In the genomic region with DNA sequence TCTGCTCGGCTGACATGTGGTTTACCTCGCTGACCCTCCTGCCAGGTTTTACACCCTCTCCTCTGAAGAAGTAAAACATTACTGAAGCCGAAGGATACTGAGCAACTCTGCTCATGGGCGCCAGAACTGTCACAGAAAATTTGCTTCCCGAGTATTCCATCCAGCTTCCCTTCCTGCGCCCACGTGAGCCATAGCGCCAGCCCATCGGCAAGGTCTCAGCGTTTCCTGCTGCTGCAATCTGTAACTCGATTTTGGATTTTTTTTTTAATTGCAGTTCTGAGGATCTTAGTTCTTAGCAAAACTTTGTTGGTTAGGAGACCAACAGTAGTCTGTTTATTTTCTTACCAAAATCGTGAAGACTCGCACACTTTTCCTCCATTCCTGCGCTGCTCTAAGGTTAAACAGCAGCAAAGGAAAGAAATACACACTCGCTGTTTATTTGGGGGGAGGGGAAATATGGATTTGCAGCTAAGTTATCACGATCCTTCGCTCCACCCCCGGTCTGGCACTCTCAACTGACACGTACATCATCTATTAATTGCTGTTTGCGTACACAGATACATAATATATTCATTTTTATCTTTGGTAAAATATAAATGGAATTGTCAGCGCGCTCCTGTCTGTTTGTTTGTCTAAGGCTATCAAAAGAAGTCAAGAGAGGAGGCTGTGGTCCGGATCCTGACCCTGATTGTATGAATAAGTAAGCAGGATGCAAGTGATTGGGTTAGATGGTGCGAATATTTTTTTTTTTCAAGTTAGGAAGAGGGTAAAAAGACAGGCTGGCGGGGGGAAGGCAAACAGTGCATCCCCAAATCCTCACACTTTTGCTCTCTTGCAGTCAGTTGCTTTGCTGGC, we compare ENCODE assay signal across 9 cellular contexts. TPM values are rescaled to one million over a fixed set of nuclear protein-coding genes. Genes with fewer than 3 reads are reported as not detected.
DNase-seq lines count a peak whose midpoint lies in the region; ATAC-seq and TF ChIP-seq lines count a peak whose summit lies in the region.
"Had no signal": no experiment of that assay in that cellular context is flagged by ENCODE, and none has a peak within 500 bp of the region (broad histone marks: within the 10 kb centered on the region; RNA-seq: fewer than 3 reads in every experiment).

A gene (plus strand): TSS at position 795 of the 855 bp plus-strand sequence. CDS start 668 bp downstream, outside the sequence.

- DNase-seq in DMS53 treated with DMSO at 0.1 percent for 48 hours (lab: John Stamatoyannopoulos, UW; ENCODE audit: unreplicated experiment) (peak; percentile 18), NCI-H510A treated with DMSO at 0.1 percent for 48 hours (lab: John Stamatoyannopoulos, UW) (peak; percentile 31), esophagus muscularis mucosa (ENCODE audit: extremely low spot score) (no peak), nephron progenitor cell (peak; percentile 39)
- DNase-seq in natural killer cell treated with Interleukin-12 subunit alpha and Interleukin-12 subunit beta and Interleukin-15 and Interleukin-18, amount 100 ng/mL, for 72 hours (ENCODE audit: low spot score): no peak
- DNase-seq in activated CD4-positive, alpha-beta T cell treated with anti-CD3 and anti-CD28 coated beads for 4 hours: no peak
- DNase-seq in activated CD4-positive, alpha-beta T cell treated with anti-CD3 and anti-CD28 coated beads for 1 hour: no peak

- no peak for ATAC-seq in natural killer cell treated with Interleukin-12 subunit alpha and Interleukin-12 subunit beta and Interleukin-15 and Interleukin-18, amount 100 ng/mL, for 72 hours
- no peak for ATAC-seq in GM21723 (IDR thresholded peaks at IDR 0.05; ENCODE audit: unreplicated experiment)

- TF ChIP-seq CTCF in esophagus muscularis mucosa (IDR thresholded peaks at IDR 0.05) (no peak), nephron progenitor cell (IDR thresholded peaks at IDR 0.05) (no peak)

- peaks cover 88% of the 10 kb centered on the region for H3K27me3 Mint-ChIP-seq in nephron progenitor cell (ENCODE audit: low read depth, poor library complexity)
- H3K27me3 Mint-ChIP-seq in natural killer cell treated with Interleukin-12 subunit alpha and Interleukin-12 subunit beta and Interleukin-15 and Interleukin-18, amount 100 ng/mL, for 72 hours: peaks cover 15 to 17% of the 10 kb centered on the region in 2 donors

- no peak for TF ChIP-seq EP300 in esophagus muscularis mucosa (IDR thresholded peaks at IDR 0.05)

- 3% methylated on average over 25 of the region's 25 CpGs for WGBS in esophagus muscularis mucosa

- H3K27me3 ChIP-seq in esophagus muscularis mucosa: peaks cover 0 to 12% (median 0%) of the 10 kb centered on the region in 4 donors

- H3K36me3 ChIP-seq in esophagus muscularis mucosa: no peaks in the 10 kb centered on the region

- H3K4me1 ChIP-seq in esophagus muscularis mucosa: peaks cover 14 to 47% (median 40%) of the 10 kb centered on the region in 4 donors

- H3K4me1 Mint-ChIP-seq in nephron progenitor cell: peaks cover 26% of the 10 kb centered on the region
- H3K4me1 Mint-ChIP-seq in natural killer cell treated with Interleukin-12 subunit alpha and Interleukin-12 subunit beta and Interleukin-15 and Interleukin-18, amount 100 ng/mL, for 72 hours (ENCODE audit: low read depth in 2 of 2): no peaks in the 10 kb centered on the region

- no peaks in the 10 kb centered on the region for H3K9me3 ChIP-seq in esophagus muscularis mucosa

- H3K27ac ChIP-seq in esophagus muscularis mucosa (replicated peaks in 1 of 4): peak within 1 kb of the TSS; percentile 78 to 84 (median 79)
- H3K27ac ChIP-seq: HL-60 had no signal

- no peaks in the 10 kb centered on the region for H3K36me3 Mint-ChIP-seq in nephron progenitor cell (ENCODE audit: low read depth)
- peaks cover 4% of the 10 kb centered on the region for H3K36me3 Mint-ChIP-seq in natural killer cell treated with Interleukin-12 subunit alpha and Interleukin-12 subunit beta and Interleukin-15 and Interleukin-18, amount 100 ng/mL, for 72 hours

- intact Hi-C loops in esophagus muscularis mucosa (cut with DNase I): no loop called here

- no peak within 1 kb of the TSS for H3K27ac Mint-ChIP-seq in nephron progenitor cell
- H3K27ac Mint-ChIP-seq in natural killer cell treated with Interleukin-12 subunit alpha and Interleukin-12 subunit beta and Interleukin-15 and Interleukin-18, amount 100 ng/mL, for 72 hours: no peak within 1 kb of the TSS

- H3K9me3 Mint-ChIP-seq in nephron progenitor cell: no peaks in the 10 kb centered on the region
- H3K9me3 Mint-ChIP-seq in natural killer cell treated with Interleukin-12 subunit alpha and Interleukin-12 subunit beta and Interleukin-15 and Interleukin-18, amount 100 ng/mL, for 72 hours: no peaks in the 10 kb centered on the region

- peak within 1 kb of the TSS; percentile 84 for H3K4me3 Mint-ChIP-seq in nephron progenitor cell
- H3K4me3 Mint-ChIP-seq in natural killer cell treated with Interleukin-12 subunit alpha and Interleukin-12 subunit beta and Interleukin-15 and Interleukin-18, amount 100 ng/mL, for 72 hours: no peak within 1 kb of the TSS

- no peak for TF ChIP-seq POLR2A in esophagus muscularis mucosa (IDR thresholded peaks at IDR 0.05; ENCODE audit: low read depth)

- H3K4me3 ChIP-seq in esophagus muscularis mucosa: peak within 1 kb of the TSS; percentile 58 to 71 (median 71)

RNA-seq across cellular contexts. Expression of the gene that starts here (rescaled TPM):
- 10 to 100 TPM in 1 of 4 donors, 1 to 10 TPM in 3; 5.6 to 10.9 (median 8.6) TPM for total RNA-seq in esophagus muscularis mucosa
- total RNA-seq in natural killer cell treated with Interleukin-12 subunit alpha and Interleukin-12 subunit beta and Interleukin-15 and Interleukin-18, amount 100 ng/mL, for 72 hours: under 1 TPM in 1 of 2 donors, not detected in 1; 0.31 TPM

Comparison
In these comparisons a context has a peak if more than half of its experiments do, and no peak if none do; other contexts are left out.
1. RNA of the gene that starts here (total RNA-seq): 5.6 to 10.9 TPM in esophagus muscularis mucosa; 0.31 TPM in natural killer cell treated with Interleukin-12 subunit alpha and Interleukin-12 subunit beta and Interleukin-15 and Interleukin-18, amount 100 ng/mL, for 72 hours; every median in the first group is over 4 times any median in the second.
2. DNase-seq: peak in DMS53 treated with DMSO at 0.1 percent for 48 hours (single experiment), NCI-H510A treated with DMSO at 0.1 percent for 48 hours (single experiment) and nephron progenitor cell (single experiment); none in esophagus muscularis mucosa (single experiment), natural killer cell treated with Interleukin-12 subunit alpha and Interleukin-12 subunit beta and Interleukin-15 and Interleukin-18, amount 100 ng/mL, for 72 hours (single experiment), activated CD4-positive, alpha-beta T cell treated with anti-CD3 and anti-CD28 coated beads for 4 hours (0 of 2) and activated CD4-positive, alpha-beta T cell treated with anti-CD3 and anti-CD28 coated beads for 1 hour (single experiment).